8 cellular contexts compared by ENCODE assay signal in the genomic region with DNA sequence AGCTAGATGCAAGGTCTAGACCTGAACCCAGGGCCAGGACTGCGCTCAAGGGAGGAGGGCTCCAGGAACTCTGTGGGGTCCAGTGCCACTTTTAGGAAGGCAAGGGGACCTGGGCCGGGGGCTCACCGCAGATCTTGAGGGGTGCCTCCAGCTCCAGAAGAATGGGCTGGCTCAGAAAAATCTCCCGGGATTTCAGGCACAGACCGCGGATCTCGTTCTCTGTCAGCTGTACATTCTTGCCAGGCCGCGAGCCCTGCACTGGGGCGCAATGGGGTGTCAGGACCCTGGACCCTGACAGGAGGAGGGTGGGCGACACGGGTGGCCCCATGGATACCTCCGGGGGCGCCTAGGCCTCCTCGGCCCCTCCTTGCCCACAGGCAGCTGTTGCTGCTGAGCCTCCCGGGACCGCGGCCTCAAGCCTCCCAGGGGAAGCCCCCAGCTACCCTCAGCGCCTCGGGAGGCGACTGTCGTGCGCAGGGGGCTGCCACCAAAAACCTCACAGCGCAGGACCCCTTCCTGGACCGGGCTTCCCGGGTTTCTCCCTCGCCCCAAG. TPM values are rescaled to one million over a fixed set of nuclear protein-coding genes. Genes with fewer than 3 reads are reported as not detected.
A peak's percentile ranks its signal among the peaks of the same experiment; 100 is the strongest.
DNase-seq lines count a peak whose midpoint lies in the region; ATAC-seq and TF ChIP-seq lines count a peak whose summit lies in the region.

No MANE protein-coding gene starts in this region.

- H3K4me2 ChIP-seq in Loucy (ENCODE audit: low read depth, low read length, poor library complexity, severe bottlenecking): peak overlapping the region; percentile 99
- peak overlapping the region; percentile 78 for H3K4me2 ChIP-seq in neural cell (ENCODE audit: low read length)

- H3K9me3 ChIP-seq in cardiac muscle cell (ENCODE audit: low read depth) (no peaks in the 10 kb centered on the region), Loucy (ENCODE audit: insufficient read depth, low read depth, low read length) (no peaks in the 10 kb centered on the region), ectodermal cell (ENCODE audit: control insufficient read depth, low read length) (no peaks in the 10 kb centered on the region), neural cell (ENCODE audit: low read length) (no peaks in the 10 kb centered on the region)

- H3K4me3 ChIP-seq in cardiac muscle cell: peak overlapping the region; percentile 73
- H3K4me3 ChIP-seq in Loucy (ENCODE audit: low read length, poor library complexity, severe bottlenecking): peak overlapping the region; percentile 88
- peak overlapping the region; percentile 95 for H3K4me3 ChIP-seq in ectodermal cell (ENCODE audit: insufficient read depth, low read depth, low read length)
- H3K4me3 ChIP-seq in neural cell (ENCODE audit: low read length): peak overlapping the region; percentile 98

- peaks cover 92% of the 10 kb centered on the region for H3K79me2 ChIP-seq in Loucy (ENCODE audit: insufficient read depth, low read length)
- H3K79me2 ChIP-seq in neural cell (replicated peaks; ENCODE audit: insufficient read depth, low read length): peaks cover 11% of the 10 kb centered on the region

- H3K27ac ChIP-seq in cardiac muscle cell (peak overlapping the region; percentile 90), ectodermal cell (ENCODE audit: insufficient read depth, low read depth, low read length, poor library complexity, severe bottlenecking) (no peak overlapping the region), neural cell (ENCODE audit: low read length) (peak overlapping the region; percentile 24)

- no peak overlapping the region for H2AFZ ChIP-seq in Loucy (ENCODE audit: low read length)
- no peak overlapping the region for H2AFZ ChIP-seq in neural cell (ENCODE audit: low read depth, low read length)

- H3K36me3 ChIP-seq in cardiac muscle cell (peaks cover 20% of the 10 kb centered on the region), Loucy (ENCODE audit: insufficient read depth, low read length) (peaks cover 22% of the 10 kb centered on the region; the same call in 1 of the 2 replicates), ectodermal cell (ENCODE audit: control insufficient read depth, insufficient read depth, low read length) (peaks cover 17% of the 10 kb centered on the region), neural cell (ENCODE audit: insufficient read depth, low read length) (no peaks in the 10 kb centered on the region)

- peak in 1 of 2 donors; percentile 21 for DNase-seq in cardiac muscle cell (ENCODE audit: low read depth in 1 of 2, low spot score in 1 of 2)
- no peak for DNase-seq in cardiac septum (ENCODE audit: low spot score)
- no peak for DNase-seq in RKO (ENCODE audit: low spot score)
- no peak for DNase-seq in NCI-H1417 treated with DMSO at 0.1 percent for 48 hours (lab: John Stamatoyannopoulos, UW)

- no peak for ATAC-seq in HG03354 (IDR thresholded peaks at IDR 0.05; ENCODE audit: poor library complexity, severe bottlenecking, unreplicated experiment)

- peaks cover 6% of the 10 kb centered on the region; the same call in 1 of the 2 replicates for H3F3A ChIP-seq in Loucy (ENCODE audit: low read depth)
- no peaks in the 10 kb centered on the region for H3F3A ChIP-seq in neural cell (ENCODE audit: insufficient read depth, low read length, poor library complexity, severe bottlenecking)

- no peak for TF ChIP-seq CTCF in cardiac muscle cell (IDR thresholded peaks at IDR 0.05; ENCODE audit: low read depth, low read length)
- no peak for TF ChIP-seq CTCF in Loucy (conservative IDR thresholded peaks at IDR 0.05; ENCODE audit: low read length)
- no peak for TF ChIP-seq CTCF in neural cell (IDR thresholded peaks at IDR 0.05; ENCODE audit: poor library complexity, severe bottlenecking)

- peak overlapping the region; percentile 96 for H3K9ac ChIP-seq in Loucy (ENCODE audit: low read depth, low read length, poor library complexity, severe bottlenecking)
- peak overlapping the region; percentile 85 for H3K9ac ChIP-seq in neural cell (ENCODE audit: low read length)

- no peaks in the 10 kb centered on the region for H3K27me3 ChIP-seq in cardiac muscle cell
- no peaks in the 10 kb centered on the region for H3K27me3 ChIP-seq in Loucy (ENCODE audit: insufficient read depth, low read length, poor library complexity, severe bottlenecking)
- no peaks in the 10 kb centered on the region for H3K27me3 ChIP-seq in ectodermal cell (ENCODE audit: control insufficient read depth, insufficient read depth, low read length, poor library complexity, severe bottlenecking)
- no peaks in the 10 kb centered on the region for H3K27me3 ChIP-seq in neural cell (ENCODE audit: insufficient read depth, low read depth, low read length)

- H4K20me1 ChIP-seq in Loucy (ENCODE audit: insufficient read depth, low read length, poor library complexity, severe bottlenecking) (peaks cover 55% of the 10 kb centered on the region), neural cell (ENCODE audit: insufficient read depth) (no peaks in the 10 kb centered on the region)

- no peak for TF ChIP-seq RAD21 in neural cell (conservative IDR thresholded peaks at IDR 0.05)

- TF ChIP-seq EP300 in neural cell (conservative IDR thresholded peaks at IDR 0.05; ENCODE audit: poor library complexity, severe bottlenecking): no peak

- H3K4me1 ChIP-seq in cardiac muscle cell (ENCODE audit: low read depth): peaks cover 10% of the 10 kb centered on the region
- peaks cover 78% of the 10 kb centered on the region for H3K4me1 ChIP-seq in Loucy (ENCODE audit: insufficient read depth, low read length, poor library complexity, severe bottlenecking)
- H3K4me1 ChIP-seq in ectodermal cell (ENCODE audit: control insufficient read depth, insufficient read depth, low read length): peaks cover 5% of the 10 kb centered on the region

- no peaks in the 10 kb centered on the region for H3K9me2 ChIP-seq in Loucy (replicated peaks; ENCODE audit: low read depth, low read length)
- no peaks in the 10 kb centered on the region for H3K9me2 ChIP-seq in neural cell (ENCODE audit: insufficient read depth, low read length)

- WGBS in ectodermal cell, 2 experiments: 12 to 13% methylated on average over 27 of the region's 27 CpGs

- intact Hi-C loops in cardiac septum (cut with DNase I): loop anchor here (1.0 kb wide), 2 partner anchors 68 to 82 kb away; partner anchors contain the start of genes AIP and TMEM134

TF ChIP-seq in neural cell, 6 proteins besides CTCF, POLR2A, EP300 and RAD21 (continues in another document):
- TF ChIP-seq TAF1 (IDR thresholded peaks at IDR 0.05; ENCODE audit: low read depth): no peak

RNA-seq across cellular contexts. Expression of gene PPP1CA, which starts 0.6 kb away (rescaled TPM):
- total RNA-seq in cardiac muscle cell: 142 and 174 TPM in 2 replicates
- 179 and 235 TPM in 2 replicates for polyA plus RNA-seq in cardiac muscle cell
- 95.1 TPM for total RNA-seq in cardiac septum
- 217 TPM for polyA plus RNA-seq in ectodermal cell (2013, experiment 1 of 4)
- polyA plus RNA-seq in ectodermal cell (2013, experiment 2 of 4): 196 TPM
- polyA plus RNA-seq in ectodermal cell (2013, experiment 3 of 4): 157 TPM
- 160 TPM for polyA plus RNA-seq in ectodermal cell (2013, experiment 4 of 4)
- 102 and 106 TPM in 2 replicates for polyA plus RNA-seq in neural cell
- polyA minus RNA-seq in neural cell: 77.7 and 83.8 TPM in 2 replicates

RNA-seq across cellular contexts. Expression of gene TBC1D10C, which starts 2.9 kb away (rescaled TPM):
- total RNA-seq in cardiac muscle cell: 0.11 TPM in 1 of 2 replicates, not detected in the other
- polyA plus RNA-seq in cardiac muscle cell: 0.23 and 1.2 TPM in 2 replicates
- 1.0 TPM for total RNA-seq in cardiac septum
- 0.91 TPM for polyA plus RNA-seq in ectodermal cell (2013, experiment 1 of 4)
- 1.2 TPM for polyA plus RNA-seq in ectodermal cell (2013, experiment 2 of 4)
- 0.69 TPM for polyA plus RNA-seq in ectodermal cell (2013, experiment 3 of 4)
- 0.45 TPM for polyA plus RNA-seq in ectodermal cell (2013, experiment 4 of 4)
- not detected in 2 replicates for polyA plus RNA-seq in neural cell
- not detected in 2 replicates for polyA minus RNA-seq in neural cell

RNA-seq across cellular contexts. Expression of gene RAD9A, which starts 9.2 kb away (rescaled TPM):
- total RNA-seq in cardiac muscle cell (24.4 and 27.5 TPM in 2 replicates), cardiac septum (4.8 TPM)
- polyA plus RNA-seq in cardiac muscle cell (22.2 and 25.2 TPM in 2 replicates), neural cell (59.6 and 76.2 TPM in 2 replicates)
- 24.4 TPM for polyA plus RNA-seq in ectodermal cell (2013, experiment 1 of 4)
- 27.0 TPM for polyA plus RNA-seq in ectodermal cell (2013, experiment 2 of 4)
- 28.5 TPM for polyA plus RNA-seq in ectodermal cell (2013, experiment 3 of 4)
- polyA plus RNA-seq in ectodermal cell (2013, experiment 4 of 4): 24.8 TPM
- 38.2 and 44.2 TPM in 2 replicates for polyA minus RNA-seq in neural cell

RNA-seq across cellular contexts. Expression of gene CARNS1, which starts 14.5 kb away (rescaled TPM):
- total RNA-seq in cardiac muscle cell (1.4 and 1.6 TPM in 2 replicates), cardiac septum (22.2 TPM)
- polyA plus RNA-seq in cardiac muscle cell (2.1 and 4.8 TPM in 2 replicates), neural cell (not detected in 2 replicates)
- 0.13 TPM for polyA plus RNA-seq in ectodermal cell (2013, experiment 1 of 4)
- polyA plus RNA-seq in ectodermal cell (2013, experiment 2 of 4): 0.07 TPM
- polyA plus RNA-seq in ectodermal cell (2013, experiment 3 of 4): 0.27 TPM
- 0.12 TPM for polyA plus RNA-seq in ectodermal cell (2013, experiment 4 of 4)
- polyA minus RNA-seq in neural cell: not detected in 2 replicates

RNA-seq across cellular contexts. Expression of gene RPS6KB2, which starts 27.3 kb away (rescaled TPM):
- total RNA-seq in cardiac muscle cell (88.0 and 97.0 TPM in 2 replicates), cardiac septum (23.2 TPM)
- polyA plus RNA-seq in cardiac muscle cell (92.5 and 93.8 TPM in 2 replicates), neural cell (92.8 and 95.0 TPM in 2 replicates)
- 51.2 TPM for polyA plus RNA-seq in ectodermal cell (2013, experiment 1 of 4)
- polyA plus RNA-seq in ectodermal cell (2013, experiment 2 of 4): 52.6 TPM
- polyA plus RNA-seq in ectodermal cell (2013, experiment 3 of 4): 37.5 TPM
- 41.4 TPM for polyA plus RNA-seq in ectodermal cell (2013, experiment 4 of 4)
- 24.8 and 30.4 TPM in 2 replicates for polyA minus RNA-seq in neural cell
